Comparison of ENCODE assay signal across 1 cellular context in the genomic region with DNA sequence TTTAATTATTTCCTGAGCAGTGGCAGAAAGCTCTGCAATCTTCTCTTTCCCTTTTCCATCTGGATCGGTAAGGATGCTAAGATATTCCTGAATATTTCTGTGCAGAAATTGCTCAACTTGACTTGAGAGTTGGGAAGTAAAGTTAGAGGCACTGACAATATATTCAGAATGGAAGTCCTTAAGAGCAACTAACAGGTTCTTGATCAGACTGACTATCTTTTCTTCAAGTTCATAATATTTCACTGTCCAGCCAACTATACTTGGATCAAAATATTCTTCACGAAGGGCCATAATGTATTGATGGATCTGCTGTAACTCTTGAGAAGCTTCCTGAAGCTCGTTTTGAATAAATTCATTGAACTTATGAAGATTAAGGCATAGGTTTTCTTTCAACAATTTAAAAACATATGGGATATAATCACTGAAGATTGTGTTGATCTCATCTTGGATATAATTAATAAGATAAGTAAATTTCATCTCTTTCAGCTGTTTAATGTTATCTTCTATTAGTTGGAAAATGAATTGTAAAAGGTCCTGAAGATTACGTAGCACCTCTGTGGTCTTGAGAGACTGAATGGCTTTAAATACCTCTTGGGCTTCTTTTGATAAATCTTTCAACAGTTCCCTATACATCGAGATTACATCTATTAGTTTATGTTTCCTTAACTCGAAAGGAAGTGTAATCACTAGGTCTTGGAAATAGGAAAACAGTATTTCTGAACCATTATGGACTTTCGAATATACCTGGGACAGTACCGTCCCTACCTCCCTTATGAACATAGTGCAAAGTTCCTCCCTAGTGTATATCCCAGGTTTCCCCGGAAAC.
A peak's percentile ranks its signal among the peaks of the same experiment; 100 is the strongest.
TF ChIP-seq lines count a peak whose summit lies in the region.

No MANE protein-coding gene starts in this region.

TF ChIP-seq in HepG2, 621 proteins besides CTCF, POLR2A, EP300 and RAD21 (continued from another document and continues in another):
- TF ChIP-seq SIX1 (CRISPR knock-in tag; IDR thresholded peaks at IDR 0.05; ENCODE audit: borderline replicate concordance): no peak
- TF ChIP-seq, protein P1, sequence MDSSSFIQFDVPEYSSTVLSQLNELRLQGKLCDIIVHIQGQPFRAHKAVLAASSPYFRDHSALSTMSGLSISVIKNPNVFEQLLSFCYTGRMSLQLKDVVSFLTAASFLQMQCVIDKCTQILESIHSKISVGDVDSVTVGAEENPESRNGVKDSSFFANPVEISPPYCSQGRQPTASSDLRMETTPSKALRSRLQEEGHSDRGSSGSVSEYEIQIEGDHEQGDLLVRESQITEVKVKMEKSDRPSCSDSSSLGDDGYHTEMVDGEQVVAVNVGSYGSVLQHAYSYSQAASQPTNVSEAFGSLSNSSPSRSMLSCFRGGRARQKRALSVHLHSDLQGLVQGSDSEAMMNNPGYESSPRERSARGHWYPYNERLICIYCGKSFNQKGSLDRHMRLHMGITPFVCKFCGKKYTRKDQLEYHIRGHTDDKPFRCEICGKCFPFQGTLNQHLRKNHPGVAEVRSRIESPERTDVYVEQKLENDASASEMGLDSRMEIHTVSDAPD (CRISPR knock-in tag; IDR thresholded peaks at IDR 0.05): no peak
- TF ChIP-seq CBX1 (IDR thresholded peaks at IDR 0.05; ENCODE audit: low read depth): no peak
- TF ChIP-seq, protein P2, sequence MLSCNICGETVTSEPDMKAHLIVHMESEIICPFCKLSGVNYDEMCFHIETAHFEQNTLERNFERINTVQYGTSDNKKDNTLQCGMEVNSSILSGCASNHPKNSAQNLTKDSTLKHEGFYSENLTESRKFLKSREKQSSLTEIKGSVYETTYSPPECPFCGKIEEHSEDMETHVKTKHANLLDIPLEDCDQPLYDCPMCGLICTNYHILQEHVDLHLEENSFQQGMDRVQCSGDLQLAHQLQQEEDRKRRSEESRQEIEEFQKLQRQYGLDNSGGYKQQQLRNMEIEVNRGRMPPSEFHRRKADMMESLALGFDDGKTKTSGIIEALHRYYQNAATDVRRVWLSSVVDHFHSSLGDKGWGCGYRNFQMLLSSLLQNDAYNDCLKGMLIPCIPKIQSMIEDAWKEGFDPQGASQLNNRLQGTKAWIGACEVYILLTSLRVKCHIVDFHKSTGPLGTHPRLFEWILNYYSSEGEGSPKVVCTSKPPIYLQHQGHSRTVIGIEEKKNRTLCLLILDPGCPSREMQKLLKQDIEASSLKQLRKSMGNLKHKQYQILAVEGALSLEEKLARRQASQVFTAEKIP (CRISPR knock-in tag; IDR thresholded peaks at IDR 0.05; ENCODE audit: borderline replicate concordance): no peak
- TF ChIP-seq, protein P3, sequence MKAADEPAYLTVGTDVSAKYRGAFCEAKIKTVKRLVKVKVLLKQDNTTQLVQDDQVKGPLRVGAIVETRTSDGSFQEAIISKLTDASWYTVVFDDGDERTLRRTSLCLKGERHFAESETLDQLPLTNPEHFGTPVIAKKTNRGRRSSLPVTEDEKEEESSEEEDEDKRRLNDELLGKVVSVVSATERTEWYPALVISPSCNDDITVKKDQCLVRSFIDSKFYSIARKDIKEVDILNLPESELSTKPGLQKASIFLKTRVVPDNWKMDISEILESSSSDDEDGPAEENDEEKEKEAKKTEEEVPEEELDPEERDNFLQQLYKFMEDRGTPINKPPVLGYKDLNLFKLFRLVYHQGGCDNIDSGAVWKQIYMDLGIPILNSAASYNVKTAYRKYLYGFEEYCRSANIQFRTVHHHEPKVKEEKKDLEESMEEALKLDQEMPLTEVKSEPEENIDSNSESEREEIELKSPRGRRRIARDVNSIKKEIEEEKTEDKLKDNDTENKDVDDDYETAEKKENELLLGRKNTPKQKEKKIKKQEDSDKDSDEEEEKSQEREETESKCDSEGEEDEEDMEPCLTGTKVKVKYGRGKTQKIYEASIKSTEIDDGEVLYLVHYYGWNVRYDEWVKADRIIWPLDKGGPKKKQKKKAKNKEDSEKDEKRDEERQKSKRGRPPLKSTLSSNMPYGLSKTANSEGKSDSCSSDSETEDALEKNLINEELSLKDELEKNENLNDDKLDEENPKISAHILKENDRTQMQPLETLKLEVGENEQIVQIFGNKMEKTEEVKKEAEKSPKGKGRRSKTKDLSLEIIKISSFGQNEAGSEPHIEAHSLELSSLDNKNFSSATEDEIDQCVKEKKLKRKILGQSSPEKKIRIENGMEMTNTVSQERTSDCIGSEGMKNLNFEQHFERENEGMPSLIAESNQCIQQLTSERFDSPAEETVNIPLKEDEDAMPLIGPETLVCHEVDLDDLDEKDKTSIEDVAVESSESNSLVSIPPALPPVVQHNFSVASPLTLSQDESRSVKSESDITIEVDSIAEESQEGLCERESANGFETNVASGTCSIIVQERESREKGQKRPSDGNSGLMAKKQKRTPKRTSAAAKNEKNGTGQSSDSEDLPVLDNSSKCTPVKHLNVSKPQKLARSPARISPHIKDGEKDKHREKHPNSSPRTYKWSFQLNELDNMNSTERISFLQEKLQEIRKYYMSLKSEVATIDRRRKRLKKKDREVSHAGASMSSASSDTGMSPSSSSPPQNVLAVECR (CRISPR knock-in tag; IDR thresholded peaks at IDR 0.05; ENCODE audit: borderline replicate concordance): no peak
- TF ChIP-seq ZKSCAN1 (IDR thresholded peaks at IDR 0.05; ENCODE audit: low read length): no peak
- TF ChIP-seq, protein P4, sequence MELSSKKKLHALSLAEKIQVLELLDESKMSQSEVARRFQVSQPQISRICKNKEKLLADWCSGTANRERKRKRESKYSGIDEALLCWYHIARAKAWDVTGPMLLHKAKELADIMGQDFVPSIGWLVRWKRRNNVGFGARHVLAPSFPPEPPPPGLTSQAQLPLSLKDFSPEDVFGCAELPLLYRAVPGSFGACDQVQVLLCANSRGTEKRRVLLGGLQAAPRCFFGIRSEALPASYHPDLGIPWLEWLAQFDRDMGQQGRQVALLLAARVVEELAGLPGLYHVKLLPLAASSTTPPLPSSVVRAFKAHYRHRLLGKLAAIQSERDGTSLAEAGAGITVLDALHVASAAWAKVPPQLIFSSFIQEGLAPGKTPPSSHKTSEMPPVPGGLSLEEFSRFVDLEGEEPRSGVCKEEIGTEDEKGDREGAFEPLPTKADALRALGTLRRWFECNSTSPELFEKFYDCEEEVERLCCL (CRISPR knock-in tag; IDR thresholded peaks at IDR 0.05; ENCODE audit: borderline replicate concordance): no peak
- no peak for TF ChIP-seq ZNF776 (CRISPR knock-in tag; IDR thresholded peaks at IDR 0.05)
- no peak for TF ChIP-seq MXI1 (IDR thresholded peaks at IDR 0.05; ENCODE audit: borderline replicate concordance, low read depth, low read length)
- 0 out of 2 replicates have a peak, but pooled peaks have one; percentile 30 for TF ChIP-seq KAT2B (IDR thresholded peaks at IDR 0.05; ENCODE audit: borderline replicate concordance, low read depth, low read length)
- TF ChIP-seq, protein P5, sequence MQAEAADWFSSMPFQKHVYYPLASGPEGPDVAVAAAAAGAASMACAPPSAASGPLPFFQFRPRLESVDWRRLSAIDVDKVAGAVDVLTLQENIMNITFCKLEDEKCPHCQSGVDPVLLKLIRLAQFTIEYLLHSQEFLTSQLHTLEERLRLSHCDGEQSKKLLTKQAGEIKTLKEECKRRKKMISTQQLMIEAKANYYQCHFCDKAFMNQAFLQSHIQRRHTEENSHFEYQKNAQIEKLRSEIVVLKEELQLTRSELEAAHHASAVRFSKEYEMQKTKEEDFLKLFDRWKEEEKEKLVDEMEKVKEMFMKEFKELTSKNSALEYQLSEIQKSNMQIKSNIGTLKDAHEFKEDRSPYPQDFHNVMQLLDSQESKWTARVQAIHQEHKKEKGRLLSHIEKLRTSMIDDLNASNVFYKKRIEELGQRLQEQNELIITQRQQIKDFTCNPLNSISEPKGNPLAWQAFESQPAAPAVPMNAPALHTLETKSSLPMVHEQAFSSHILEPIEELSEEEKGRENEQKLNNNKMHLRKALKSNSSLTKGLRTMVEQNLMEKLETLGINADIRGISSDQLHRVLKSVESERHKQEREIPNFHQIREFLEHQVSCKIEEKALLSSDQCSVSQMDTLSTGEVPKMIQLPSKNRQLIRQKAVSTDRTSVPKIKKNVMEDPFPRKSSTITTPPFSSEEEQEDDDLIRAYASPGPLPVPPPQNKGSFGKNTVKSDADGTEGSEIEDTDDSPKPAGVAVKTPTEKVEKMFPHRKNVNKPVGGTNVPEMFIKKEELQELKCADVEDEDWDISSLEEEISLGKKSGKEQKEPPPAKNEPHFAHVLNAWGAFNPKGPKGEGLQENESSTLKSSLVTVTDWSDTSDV (CRISPR knock-in tag; IDR thresholded peaks at IDR 0.05): no peak
- no peak for TF ChIP-seq SAFB2 (CRISPR knock-in tag; IDR thresholded peaks at IDR 0.05; ENCODE audit: borderline replicate concordance, low read depth)
- TF ChIP-seq MLLT10 (CRISPR knock-in tag; IDR thresholded peaks at IDR 0.05): no peak
- TF ChIP-seq MBD4 (IDR thresholded peaks at IDR 0.05; ENCODE audit: borderline replicate concordance, low read length): peak; percentile 83; the same call in 1 of the 2 replicates
- no peak for TF ChIP-seq ZNF329 (CRISPR knock-in tag; IDR thresholded peaks at IDR 0.05; ENCODE audit: low read depth)
- TF ChIP-seq, protein P6, sequence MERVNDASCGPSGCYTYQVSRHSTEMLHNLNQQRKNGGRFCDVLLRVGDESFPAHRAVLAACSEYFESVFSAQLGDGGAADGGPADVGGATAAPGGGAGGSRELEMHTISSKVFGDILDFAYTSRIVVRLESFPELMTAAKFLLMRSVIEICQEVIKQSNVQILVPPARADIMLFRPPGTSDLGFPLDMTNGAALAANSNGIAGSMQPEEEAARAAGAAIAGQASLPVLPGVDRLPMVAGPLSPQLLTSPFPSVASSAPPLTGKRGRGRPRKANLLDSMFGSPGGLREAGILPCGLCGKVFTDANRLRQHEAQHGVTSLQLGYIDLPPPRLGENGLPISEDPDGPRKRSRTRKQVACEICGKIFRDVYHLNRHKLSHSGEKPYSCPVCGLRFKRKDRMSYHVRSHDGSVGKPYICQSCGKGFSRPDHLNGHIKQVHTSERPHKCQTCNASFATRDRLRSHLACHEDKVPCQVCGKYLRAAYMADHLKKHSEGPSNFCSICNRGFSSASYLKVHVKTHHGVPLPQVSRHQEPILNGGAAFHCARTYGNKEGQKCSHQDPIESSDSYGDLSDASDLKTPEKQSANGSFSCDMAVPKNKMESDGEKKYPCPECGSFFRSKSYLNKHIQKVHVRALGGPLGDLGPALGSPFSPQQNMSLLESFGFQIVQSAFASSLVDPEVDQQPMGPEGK (CRISPR knock-in tag; IDR thresholded peaks at IDR 0.05): no peak
- no peak for TF ChIP-seq ATM (IDR thresholded peaks at IDR 0.05; ENCODE audit: borderline replicate concordance)
- peak; percentile 31 for TF ChIP-seq RBM22 (optimal IDR thresholded peaks at IDR 0.05; ENCODE audit: low read length)
- TF ChIP-seq, protein P7, sequence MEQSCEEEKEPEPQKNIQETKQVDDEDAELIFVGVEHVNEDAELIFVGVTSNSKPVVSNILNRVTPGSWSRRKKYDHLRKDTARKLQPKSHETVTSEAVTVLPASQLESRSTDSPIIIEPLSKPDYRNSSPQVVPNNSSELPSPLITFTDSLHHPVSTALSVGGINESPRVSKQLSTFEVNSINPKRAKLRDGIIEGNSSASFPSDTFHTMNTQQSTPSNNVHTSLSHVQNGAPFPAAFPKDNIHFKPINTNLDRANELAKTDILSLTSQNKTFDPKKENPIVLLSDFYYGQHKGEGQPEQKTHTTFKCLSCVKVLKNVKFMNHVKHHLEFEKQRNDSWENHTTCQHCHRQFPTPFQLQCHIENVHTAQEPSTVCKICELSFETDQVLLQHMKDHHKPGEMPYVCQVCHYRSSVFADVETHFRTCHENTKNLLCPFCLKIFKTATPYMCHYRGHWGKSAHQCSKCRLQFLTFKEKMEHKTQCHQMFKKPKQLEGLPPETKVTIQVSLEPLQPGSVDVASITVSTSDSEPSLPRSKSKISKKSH (CRISPR knock-in tag; IDR thresholded peaks at IDR 0.05; ENCODE audit: borderline replicate concordance): no peak
- no peak for TF ChIP-seq BORCS8-MEF2B (CRISPR knock-in tag; IDR thresholded peaks at IDR 0.05)
- TF ChIP-seq ATF7 (IDR thresholded peaks at IDR 0.05): no peak
- no peak for TF ChIP-seq ATF7 (CRISPR knock-in tag; IDR thresholded peaks at IDR 0.05)
- TF ChIP-seq ZNF224 (CRISPR knock-in tag; IDR thresholded peaks at IDR 0.05): no peak
- no peak for TF ChIP-seq ZNF567 (CRISPR knock-in tag; IDR thresholded peaks at IDR 0.05; ENCODE audit: borderline replicate concordance)
- peak; percentile 38 for TF ChIP-seq PAF1 (CRISPR knock-in tag; IDR thresholded peaks at IDR 0.05)
- TF ChIP-seq, protein P8, sequence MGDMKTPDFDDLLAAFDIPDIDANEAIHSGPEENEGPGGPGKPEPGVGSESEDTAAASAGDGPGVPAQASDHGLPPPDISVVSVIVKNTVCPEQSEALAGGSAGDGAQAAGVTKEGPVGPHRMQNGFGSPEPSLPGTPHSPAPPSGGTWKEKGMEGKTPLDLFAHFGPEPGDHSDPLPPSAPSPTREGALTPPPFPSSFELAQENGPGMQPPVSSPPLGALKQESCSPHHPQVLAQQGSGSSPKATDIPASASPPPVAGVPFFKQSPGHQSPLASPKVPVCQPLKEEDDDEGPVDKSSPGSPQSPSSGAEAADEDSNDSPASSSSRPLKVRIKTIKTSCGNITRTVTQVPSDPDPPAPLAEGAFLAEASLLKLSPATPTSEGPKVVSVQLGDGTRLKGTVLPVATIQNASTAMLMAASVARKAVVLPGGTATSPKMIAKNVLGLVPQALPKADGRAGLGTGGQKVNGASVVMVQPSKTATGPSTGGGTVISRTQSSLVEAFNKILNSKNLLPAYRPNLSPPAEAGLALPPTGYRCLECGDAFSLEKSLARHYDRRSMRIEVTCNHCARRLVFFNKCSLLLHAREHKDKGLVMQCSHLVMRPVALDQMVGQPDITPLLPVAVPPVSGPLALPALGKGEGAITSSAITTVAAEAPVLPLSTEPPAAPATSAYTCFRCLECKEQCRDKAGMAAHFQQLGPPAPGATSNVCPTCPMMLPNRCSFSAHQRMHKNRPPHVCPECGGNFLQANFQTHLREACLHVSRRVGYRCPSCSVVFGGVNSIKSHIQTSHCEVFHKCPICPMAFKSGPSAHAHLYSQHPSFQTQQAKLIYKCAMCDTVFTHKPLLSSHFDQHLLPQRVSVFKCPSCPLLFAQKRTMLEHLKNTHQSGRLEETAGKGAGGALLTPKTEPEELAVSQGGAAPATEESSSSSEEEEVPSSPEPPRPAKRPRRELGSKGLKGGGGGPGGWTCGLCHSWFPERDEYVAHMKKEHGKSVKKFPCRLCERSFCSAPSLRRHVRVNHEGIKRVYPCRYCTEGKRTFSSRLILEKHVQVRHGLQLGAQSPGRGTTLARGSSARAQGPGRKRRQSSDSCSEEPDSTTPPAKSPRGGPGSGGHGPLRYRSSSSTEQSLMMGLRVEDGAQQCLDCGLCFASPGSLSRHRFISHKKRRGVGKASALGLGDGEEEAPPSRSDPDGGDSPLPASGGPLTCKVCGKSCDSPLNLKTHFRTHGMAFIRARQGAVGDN (CRISPR knock-in tag; IDR thresholded peaks at IDR 0.05): no peak
- TF ChIP-seq NFE2 (CRISPR knock-in tag; IDR thresholded peaks at IDR 0.05): no peak
- TF ChIP-seq, protein P9, sequence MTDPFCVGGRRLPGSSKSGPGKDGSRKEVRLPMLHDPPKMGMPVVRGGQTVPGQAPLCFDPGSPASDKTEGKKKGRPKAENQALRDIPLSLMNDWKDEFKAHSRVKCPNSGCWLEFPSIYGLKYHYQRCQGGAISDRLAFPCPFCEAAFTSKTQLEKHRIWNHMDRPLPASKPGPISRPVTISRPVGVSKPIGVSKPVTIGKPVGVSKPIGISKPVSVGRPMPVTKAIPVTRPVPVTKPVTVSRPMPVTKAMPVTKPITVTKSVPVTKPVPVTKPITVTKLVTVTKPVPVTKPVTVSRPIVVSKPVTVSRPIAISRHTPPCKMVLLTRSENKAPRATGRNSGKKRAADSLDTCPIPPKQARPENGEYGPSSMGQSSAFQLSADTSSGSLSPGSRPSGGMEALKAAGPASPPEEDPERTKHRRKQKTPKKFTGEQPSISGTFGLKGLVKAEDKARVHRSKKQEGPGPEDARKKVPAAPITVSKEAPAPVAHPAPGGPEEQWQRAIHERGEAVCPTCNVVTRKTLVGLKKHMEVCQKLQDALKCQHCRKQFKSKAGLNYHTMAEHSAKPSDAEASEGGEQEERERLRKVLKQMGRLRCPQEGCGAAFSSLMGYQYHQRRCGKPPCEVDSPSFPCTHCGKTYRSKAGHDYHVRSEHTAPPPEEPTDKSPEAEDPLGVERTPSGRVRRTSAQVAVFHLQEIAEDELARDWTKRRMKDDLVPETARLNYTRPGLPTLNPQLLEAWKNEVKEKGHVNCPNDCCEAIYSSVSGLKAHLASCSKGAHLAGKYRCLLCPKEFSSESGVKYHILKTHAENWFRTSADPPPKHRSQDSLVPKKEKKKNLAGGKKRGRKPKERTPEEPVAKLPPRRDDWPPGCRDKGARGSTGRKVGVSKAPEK (CRISPR knock-in tag; IDR thresholded peaks at IDR 0.05; ENCODE audit: borderline replicate concordance): no peak
